Comparison of ENCODE assay signal across 8 cellular contexts in the genomic region with DNA sequence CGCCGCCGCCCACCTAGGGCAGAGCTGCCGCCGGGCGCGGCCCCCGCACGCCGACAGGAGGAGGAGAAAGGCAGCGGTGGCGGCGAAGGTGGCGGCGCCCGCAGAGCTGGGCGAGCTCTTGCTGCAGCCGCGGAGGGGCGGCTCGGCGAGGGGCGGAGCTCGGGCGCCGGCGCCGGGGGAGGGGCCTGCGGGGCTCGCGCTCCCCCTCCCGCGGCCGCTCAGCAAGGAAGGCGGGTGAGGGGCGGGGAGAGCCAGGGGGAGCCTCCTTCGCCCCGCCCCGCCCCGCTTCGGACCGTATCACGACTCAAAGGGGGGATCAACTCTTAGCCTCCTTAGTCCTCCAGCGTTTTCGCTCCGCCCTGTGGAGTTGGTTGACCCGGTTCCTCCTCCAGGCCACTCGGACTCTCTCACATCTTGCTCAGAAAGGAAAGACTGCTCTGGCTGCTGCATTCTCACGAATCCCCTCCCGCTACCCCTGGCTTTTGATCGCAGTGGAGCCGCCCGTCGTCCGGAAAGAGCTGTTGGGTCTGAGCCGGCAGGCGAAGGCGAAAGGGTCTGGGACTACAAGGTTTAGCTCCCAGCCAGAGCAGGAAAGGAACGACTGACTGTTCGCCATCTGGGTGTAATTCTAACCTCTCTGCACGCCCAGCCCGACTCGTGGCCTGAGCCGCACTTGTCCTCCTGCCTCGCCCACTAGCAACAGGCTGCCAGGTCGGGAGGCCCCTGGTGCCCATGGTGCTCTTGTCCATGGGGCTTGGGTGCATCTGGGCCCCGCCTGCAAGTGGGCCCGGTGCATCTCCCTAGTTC. TPM values are rescaled to one million over a fixed set of nuclear protein-coding genes. Genes with fewer than 3 reads are reported as not detected.
DNase-seq lines count a peak whose midpoint lies in the region; ATAC-seq and TF ChIP-seq lines count a peak whose summit lies in the region.

ATP8A1 (minus strand) TSS at position 120 of the 807 bp plus-strand sequence. CDS start 232 bp downstream, outside the sequence.

- peaks cover 32% of the 10 kb centered on the region for H3K4me1 ChIP-seq in mucosa of stomach (ENCODE audit: control insufficient read depth, insufficient read depth, low read length)

- H3K4me3 Mint-ChIP-seq in activated T-cell treated with anti-CD3 and anti-CD28 coated beads, Interleukin-2, amount 50 U/mL, for 24 hours, result peak within 1 kb of the TSS; percentile 94

- ATAC-seq in GM21737 (IDR thresholded peaks at IDR 0.05; ENCODE audit: unreplicated experiment), result peak; percentile 73
- ATAC-seq in esophagus mucosa, result peak; percentile 98

- H3K4me1 Mint-ChIP-seq in activated T-cell treated with anti-CD3 and anti-CD28 coated beads, Interleukin-2, amount 50 U/mL, for 24 hours (ENCODE audit: low read depth), result peaks cover 55% of the 10 kb centered on the region

- peaks cover 10% of the 10 kb centered on the region for H3K9me3 Mint-ChIP-seq in activated T-cell treated with anti-CD3 and anti-CD28 coated beads, Interleukin-2, amount 50 U/mL, for 24 hours

- peak within 1 kb of the TSS; percentile 52 for H3K4me3 ChIP-seq in mucosa of stomach (ENCODE audit: low read length)

- H3K36me3 ChIP-seq in mucosa of stomach (ENCODE audit: control insufficient read depth, insufficient read depth, low read length), result no peaks in the 10 kb centered on the region

- H3K9me3 ChIP-seq in mucosa of stomach (ENCODE audit: control insufficient read depth, low read length), result no peaks in the 10 kb centered on the region

- no peaks in the 10 kb centered on the region for H3K27me3 Mint-ChIP-seq in activated T-cell treated with anti-CD3 and anti-CD28 coated beads, Interleukin-2, amount 50 U/mL, for 24 hours

- DNase-seq in DMS53 treated with DMSO at 0.1 percent for 48 hours (lab: John Stamatoyannopoulos, UW; ENCODE audit: unreplicated experiment) (peak; percentile 93), KG1 (lab: John Stamatoyannopoulos, UW) (peak; percentile 87)
- peak; percentile 96 for DNase-seq in activated T-cell treated with anti-CD3 and anti-CD28 coated beads, Interleukin-2, amount 50 U/mL, for 24 hours
- DNase-seq in stimulated activated CD8-positive, alpha-beta memory T cell treated with anti-CD3 and anti-CD28 coated beads, Interleukin-4, amount 100 ng/mL, for 48 hours, result peak; percentile 95

- H3K27me3 ChIP-seq in mucosa of stomach (ENCODE audit: control insufficient read depth, insufficient read depth, low read length), result no peaks in the 10 kb centered on the region

- peaks cover 42% of the 10 kb centered on the region for H3K36me3 Mint-ChIP-seq in activated T-cell treated with anti-CD3 and anti-CD28 coated beads, Interleukin-2, amount 50 U/mL, for 24 hours (ENCODE audit: low read depth)

- H3K9ac ChIP-seq in mucosa of stomach (ENCODE audit: low read length), result peak within 1 kb of the TSS; percentile 89

- H3K27ac Mint-ChIP-seq in activated T-cell treated with anti-CD3 and anti-CD28 coated beads, Interleukin-2, amount 50 U/mL, for 24 hours, result peak within 1 kb of the TSS; percentile 99

TF ChIP-seq in PFSK-1, 5 proteins besides CTCF, POLR2A, EP300 and RAD21:
- TF ChIP-seq SIN3A (IDR thresholded peaks at IDR 0.05; ENCODE audit: borderline replicate concordance, insufficient read depth, low read length) (no peak), POLR2AphosphoS5 (IDR thresholded peaks at IDR 0.05; ENCODE audit: low read depth, low read length) (peak; percentile 94), FOXP2 (optimal IDR thresholded peaks at IDR 0.05; ENCODE audit: borderline replicate concordance, extremely low read depth, extremely low read length, insufficient read depth) (no peak), TAF1 (IDR thresholded peaks at IDR 0.05; ENCODE audit: borderline replicate concordance, insufficient read depth, low read length) (no peak; the same call in 1 of the 2 replicates)
- TF ChIP-seq, protein P1, sequence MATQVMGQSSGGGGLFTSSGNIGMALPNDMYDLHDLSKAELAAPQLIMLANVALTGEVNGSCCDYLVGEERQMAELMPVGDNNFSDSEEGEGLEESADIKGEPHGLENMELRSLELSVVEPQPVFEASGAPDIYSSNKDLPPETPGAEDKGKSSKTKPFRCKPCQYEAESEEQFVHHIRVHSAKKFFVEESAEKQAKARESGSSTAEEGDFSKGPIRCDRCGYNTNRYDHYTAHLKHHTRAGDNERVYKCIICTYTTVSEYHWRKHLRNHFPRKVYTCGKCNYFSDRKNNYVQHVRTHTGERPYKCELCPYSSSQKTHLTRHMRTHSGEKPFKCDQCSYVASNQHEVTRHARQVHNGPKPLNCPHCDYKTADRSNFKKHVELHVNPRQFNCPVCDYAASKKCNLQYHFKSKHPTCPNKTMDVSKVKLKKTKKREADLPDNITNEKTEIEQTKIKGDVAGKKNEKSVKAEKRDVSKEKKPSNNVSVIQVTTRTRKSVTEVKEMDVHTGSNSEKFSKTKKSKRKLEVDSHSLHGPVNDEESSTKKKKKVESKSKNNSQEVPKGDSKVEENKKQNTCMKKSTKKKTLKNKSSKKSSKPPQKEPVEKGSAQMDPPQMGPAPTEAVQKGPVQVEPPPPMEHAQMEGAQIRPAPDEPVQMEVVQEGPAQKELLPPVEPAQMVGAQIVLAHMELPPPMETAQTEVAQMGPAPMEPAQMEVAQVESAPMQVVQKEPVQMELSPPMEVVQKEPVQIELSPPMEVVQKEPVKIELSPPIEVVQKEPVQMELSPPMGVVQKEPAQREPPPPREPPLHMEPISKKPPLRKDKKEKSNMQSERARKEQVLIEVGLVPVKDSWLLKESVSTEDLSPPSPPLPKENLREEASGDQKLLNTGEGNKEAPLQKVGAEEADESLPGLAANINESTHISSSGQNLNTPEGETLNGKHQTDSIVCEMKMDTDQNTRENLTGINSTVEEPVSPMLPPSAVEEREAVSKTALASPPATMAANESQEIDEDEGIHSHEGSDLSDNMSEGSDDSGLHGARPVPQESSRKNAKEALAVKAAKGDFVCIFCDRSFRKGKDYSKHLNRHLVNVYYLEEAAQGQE (IDR thresholded peaks at IDR 0.05; ENCODE audit: insufficient read depth in 1 of 2, low read depth in 2 of 2, low read length in 2 of 2), result peak in 1 of 2 experiments; percentile 73; a peak in 2 of 4 replicates
TF ChIP-seq in PFSK-1: peak in this region for 2.

RNA-seq across cellular contexts. Expression of gene ATP8A1, which starts in this region (rescaled TPM):
- polyA plus RNA-seq in PFSK-1 (2012; ENCODE audit: insufficient read length, low read depth), result 0.46 TPM
- total RNA-seq in esophagus mucosa, result 2.6 TPM

Comparison
In these comparisons a context has a peak if more than half of its experiments do, and no peak if none do; other contexts are left out.
1. Peak in every context shown above with its lines: DNase-seq, ATAC-seq and H3K4me3 ChIP-seq.